Comparison of ENCODE assay signal across 8 cellular contexts in the genomic region with DNA sequence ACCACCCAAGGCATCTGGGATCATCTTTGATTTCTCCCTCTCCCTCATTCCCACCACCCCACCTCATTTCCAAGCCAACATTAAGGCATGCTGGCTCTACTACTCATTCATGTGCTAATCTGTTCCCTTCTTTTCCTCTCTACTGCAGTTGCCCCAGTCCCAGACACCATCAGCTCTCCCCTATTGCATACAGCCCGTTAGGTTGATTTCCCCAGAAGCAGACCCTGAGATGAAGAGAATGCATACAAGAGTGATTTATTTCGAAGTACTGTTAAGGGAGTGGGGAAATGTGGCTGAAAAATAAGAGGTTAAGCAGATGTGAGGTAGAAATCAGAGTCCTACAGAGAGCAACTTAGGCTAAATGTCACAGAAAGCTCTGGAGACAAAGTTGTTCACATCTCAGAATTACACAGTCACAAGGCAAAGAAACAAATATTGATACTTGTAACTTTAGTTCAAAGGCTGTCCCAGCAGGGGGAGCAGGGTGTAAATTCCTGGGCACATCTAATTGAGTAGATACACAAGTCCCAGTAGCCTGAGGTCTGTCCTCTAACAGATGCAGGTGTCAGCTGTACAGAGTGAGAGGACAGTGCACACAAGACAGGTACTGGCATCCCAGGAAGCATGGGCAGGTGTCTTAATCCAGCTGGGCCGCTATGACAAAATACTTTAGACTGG. TPM values are rescaled to one million over a fixed set of nuclear protein-coding genes. Genes with fewer than 3 reads are reported as not detected.
DNase-seq lines count a peak whose midpoint lies in the region; ATAC-seq, FAIRE-seq and TF ChIP-seq lines count a peak whose summit lies in the region.

No MANE protein-coding gene starts in this region.

- H3K4me3 ChIP-seq in bronchial epithelial cell (ENCODE audit: low read depth, low read length): no peak overlapping the region

- H3K4me3 Mint-ChIP-seq in stimulated activated naive B cell treated with anti-CD40 and anti-IgM and Interleukin-4, amounts not matched to agents 10 μg/mL and 1 μg/mL and 100 μg/mL, for 72 hours: no peak overlapping the region

- peak; percentile 33 for TF ChIP-seq CTCF in bronchial epithelial cell (IDR thresholded peaks at IDR 0.05; ENCODE audit: insufficient read depth, low read length, severe bottlenecking)

- no peak for FAIRE-seq in bronchial epithelial cell (lab: Jason Lieb, UNC)

- DNase-seq in AG08395 (ENCODE audit: low spot score) (peak; percentile 4), NCI-H226 (peak; percentile 11), bronchial epithelial cell (ENCODE audit: low read depth) (peak; percentile 36), T-helper 1 cell (no peak), NK-92 (lab: John Stamatoyannopoulos, UW; ENCODE audit: unreplicated experiment) (no peak)
- no peak for DNase-seq in stimulated activated naive B cell treated with anti-CD40 and anti-IgM and Interleukin-4, amounts not matched to agents 10 μg/mL and 1 μg/mL and 100 μg/mL, for 72 hours

- no peaks in the 10 kb centered on the region for H3K36me3 ChIP-seq in bronchial epithelial cell (ENCODE audit: control insufficient read depth, insufficient read depth, low read length)

- H3K27ac Mint-ChIP-seq in stimulated activated naive B cell treated with anti-CD40 and anti-IgM and Interleukin-4, amounts not matched to agents 10 μg/mL and 1 μg/mL and 100 μg/mL, for 72 hours: no peak overlapping the region

- ATAC-seq in GM18867 (IDR thresholded peaks at IDR 0.05; ENCODE audit: unreplicated experiment) (peak; percentile 86), GM18870 (IDR thresholded peaks at IDR 0.05; ENCODE audit: unreplicated experiment) (no peak)
- ATAC-seq in stimulated activated naive B cell treated with anti-CD40 and anti-IgM and Interleukin-4, amounts not matched to agents 10 μg/mL and 1 μg/mL and 100 μg/mL, for 72 hours (replicated peaks): peak; percentile 31 to 33

- peaks cover 6 to 13% of the 10 kb centered on the region in 2 donors for H3K27me3 Mint-ChIP-seq in stimulated activated naive B cell treated with anti-CD40 and anti-IgM and Interleukin-4, amounts not matched to agents 10 μg/mL and 1 μg/mL and 100 μg/mL, for 72 hours

- peaks cover 0 to 2% of the 10 kb centered on the region in 2 donors for H3K9me3 Mint-ChIP-seq in stimulated activated naive B cell treated with anti-CD40 and anti-IgM and Interleukin-4, amounts not matched to agents 10 μg/mL and 1 μg/mL and 100 μg/mL, for 72 hours

- no peaks in the 10 kb centered on the region for H3K4me1 Mint-ChIP-seq in stimulated activated naive B cell treated with anti-CD40 and anti-IgM and Interleukin-4, amounts not matched to agents 10 μg/mL and 1 μg/mL and 100 μg/mL, for 72 hours

- peaks cover 0 to 3% of the 10 kb centered on the region in 2 donors for H3K36me3 Mint-ChIP-seq in stimulated activated naive B cell treated with anti-CD40 and anti-IgM and Interleukin-4, amounts not matched to agents 10 μg/mL and 1 μg/mL and 100 μg/mL, for 72 hours

- no peaks in the 10 kb centered on the region for H3K27me3 ChIP-seq in bronchial epithelial cell (ENCODE audit: control insufficient read depth, insufficient read depth, low read length)

RNA-seq across cellular contexts. Expression of gene AKR1D1, which starts 20.9 kb away (rescaled TPM):
- total RNA-seq in bronchial epithelial cell: under 0.01 TPM in 1 of 2 replicates, not detected in the other

Comparison
In these comparisons a context has a peak if more than half of its experiments do, and no peak if none do; other contexts are left out.
1. DNase-seq: peak in AG08395 (single experiment), NCI-H226 (single experiment) and bronchial epithelial cell (single experiment); none in stimulated activated naive B cell treated with anti-CD40 and anti-IgM and Interleukin-4, amounts not matched to agents 10 μg/mL and 1 μg/mL and 100 μg/mL, for 72 hours (single experiment), T-helper 1 cell (0 of 5) and NK-92 (single experiment).